ENCODE assay signal across 18 cellular contexts in genomic region chr2:8720741-8721140, GRCh38.
"Had no signal": no experiment of that assay in that cellular context is flagged by ENCODE, and none has a peak within 500 bp of the region (broad histone marks: within the 10 kb centered on the region; RNA-seq: fewer than 3 reads in every experiment).

No MANE protein-coding gene starts in this region.

- H3K4me3 ChIP-seq: esophagus muscularis mucosa, gastrocnemius medialis, hepatocyte, ovary, smooth muscle cell, suprapubic skin, thyroid gland had no signal

- H3K27me3 ChIP-seq: esophagus muscularis mucosa, gastrocnemius medialis, hepatocyte, neutrophil, ovary, suprapubic skin, thyroid gland had no signal

- H3K9me3 ChIP-seq: esophagus muscularis mucosa, gastrocnemius medialis, neutrophil, ovary, suprapubic skin, thyroid gland had no signal

- H3K4me1 ChIP-seq: esophagus muscularis mucosa, gastrocnemius medialis, suprapubic skin, thyroid gland had no signal

- H3K36me3 ChIP-seq: gastrocnemius medialis, ovary, suprapubic skin, thyroid gland had no signal

- H3K27ac ChIP-seq: epithelial cell of prostate, esophagus muscularis mucosa, gastrocnemius medialis, hepatocyte, neutrophil, ovary, suprapubic skin, thyroid gland had no signal

- DNase-seq: effector memory CD8-positive, alpha-beta T cell; gastrocnemius medialis; kidney; left cardiac atrium; mammary epithelial cell; naive thymus-derived CD4-positive, alpha-beta T cell; nephron progenitor cell; ovary; right cardiac atrium; stimulated activated CD4-positive, alpha-beta T cell treated with anti-CD3 and anti-CD28 coated beads, Interleukin-2, amount 100 ng/mL, for 48 hours; stimulated activated naive CD4-positive, alpha-beta T cell treated with Interleukin-2 at 50 U/mL for 16 hours; thyroid gland had no signal

- H3K4me2 ChIP-seq: hepatocyte, smooth muscle cell had no signal

- ATAC-seq: effector memory CD8-positive, alpha-beta T cell; gastrocnemius medialis; left cardiac atrium; naive thymus-derived CD4-positive, alpha-beta T cell had no signal

- H3K79me2 ChIP-seq: hepatocyte had no signal

- H2AFZ ChIP-seq: hepatocyte had no signal
